17 cellular contexts compared by ENCODE assay signal in genomic region chr5:155258139-155258538, GRCh38.
"Had no signal": no experiment of that assay in that cellular context is flagged by ENCODE, and none has a peak within 500 bp of the region (broad histone marks: within the 10 kb centered on the region; RNA-seq: fewer than 3 reads in every experiment).

No MANE protein-coding gene starts in this region.

- ATAC-seq: lower lobe of right lung, psoas muscle had no signal

- H3K4me3 ChIP-seq: left ventricle myocardium inferior, lower lobe of right lung, psoas muscle, transverse colon had no signal

- H3K27me3 ChIP-seq: transverse colon had no signal

- DNase-seq: cerebellar nuclear complex; dermis blood vessel endothelial cell; erythroblast; foreskin melanocyte; glutamatergic neuron; left ventricle myocardium inferior; lower lobe of right lung; mesenchymal stem cell; midbrain; occipital lobe; psoas muscle; retina; small intestine; stimulated activated CD4-positive, alpha-beta T cell treated with anti-CD3 and anti-CD28 coated beads, Interleukin-12 subunit alpha, Interleukin-12 subunit beta, amount 100 ng/mL, for 4 hours; stimulated activated naive CD4-positive, alpha-beta T cell treated with Interleukin-2 at 50 U/mL for 16 hours; transverse colon had no signal

- H3K27ac ChIP-seq: left ventricle myocardium inferior, lower lobe of right lung, parathyroid adenoma, psoas muscle, transverse colon had no signal

- H2AFZ ChIP-seq: parathyroid adenoma had no signal

- H3K79me2 ChIP-seq: parathyroid adenoma had no signal

- H3K36me3 ChIP-seq: left ventricle myocardium inferior, lower lobe of right lung, transverse colon had no signal

- H3K9me3 ChIP-seq: left ventricle myocardium inferior, lower lobe of right lung, psoas muscle, transverse colon had no signal

- H3K4me1 ChIP-seq: left ventricle myocardium inferior, lower lobe of right lung, parathyroid adenoma, psoas muscle, transverse colon had no signal
